8 cellular contexts compared by ENCODE assay signal in the genomic region with DNA sequence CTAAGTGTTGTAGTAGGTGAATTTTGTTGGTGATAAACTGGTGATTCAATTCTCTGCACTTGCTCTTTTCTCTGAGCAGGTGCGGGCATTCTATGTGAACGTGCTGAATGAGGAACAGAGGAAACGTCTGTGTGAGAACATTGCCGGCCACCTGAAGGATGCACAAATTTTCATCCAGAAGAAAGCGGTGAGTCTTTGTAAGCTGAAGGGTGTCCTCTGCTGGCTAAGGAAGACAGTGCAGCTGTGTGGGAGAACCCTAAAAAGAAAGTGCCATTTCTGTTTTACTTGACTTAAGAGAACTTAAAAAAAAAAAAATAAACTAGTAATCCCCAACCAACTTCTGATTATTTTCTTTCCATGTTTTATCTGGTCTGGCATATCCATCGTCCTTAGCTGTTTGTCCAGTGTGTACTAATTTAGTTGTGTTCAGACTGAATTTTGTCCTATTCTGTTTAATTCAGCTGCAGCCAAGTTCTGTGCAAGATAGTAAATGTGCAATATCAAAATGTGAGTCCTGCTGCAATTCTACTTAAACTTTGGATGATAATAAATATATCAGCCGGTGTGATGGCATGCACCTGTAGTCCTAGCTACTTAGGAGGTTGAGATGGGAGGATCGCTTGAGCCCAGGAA. TPM values are rescaled to one million over a fixed set of nuclear protein-coding genes. Genes with fewer than 3 reads are reported as not detected.
DNase-seq lines count a peak whose midpoint lies in the region; ATAC-seq, FAIRE-seq and TF ChIP-seq lines count a peak whose summit lies in the region.

No MANE protein-coding gene starts in this region.

- TF ChIP-seq CTCF in A673 (conservative IDR thresholded peaks at IDR 0.05; ENCODE audit: low read depth, low read length) (peak; percentile 100), GM12873 (IDR thresholded peaks at IDR 0.05; ENCODE audit: insufficient read depth, low read depth, low read length, missing control alignments) (peak; percentile 81), K562 (IDR thresholded peaks at IDR 0.05 in 2 of 3, conservative IDR thresholded peaks at IDR 0.05 in 1 of 3; ENCODE audit: insufficient read depth in 2 of 3, low read depth in 1 of 3, low read length in 3 of 3) (peak; percentile 81 to 86 (median 82)), omental fat pad (IDR thresholded peaks at IDR 0.05) (no peak)

- peaks cover 18% of the 10 kb centered on the region for H3K36me3 ChIP-seq in A673 (ENCODE audit: insufficient read depth, low read length, poor library complexity, severe bottlenecking)
- H3K36me3 ChIP-seq in K562 (ENCODE audit: control insufficient read depth, insufficient read depth, low read length), result peaks cover 91% of the 10 kb centered on the region
- H3K36me3 ChIP-seq in naive thymus-derived CD4-positive, alpha-beta T cell (ENCODE audit: control insufficient read depth in 2 of 3, insufficient read depth in 3 of 3, low read length in 3 of 3), result peaks cover 0 to 76% (median 4%) of the 10 kb centered on the region in 3 experiments

- peak; percentile 82 for FAIRE-seq in K562 (lab: Jason Lieb, UNC)

- ATAC-seq in K562, result peak; percentile 84
- ATAC-seq in naive thymus-derived CD4-positive, alpha-beta T cell, result peak; percentile 71
- no peak for ATAC-seq in omental fat pad (ENCODE audit: low FRiP score)

- H2AFZ ChIP-seq in K562 (ENCODE audit: low read depth, low read length), result no peak overlapping the region

- no peaks in the 10 kb centered on the region for H3K79me2 ChIP-seq in K562 (ENCODE audit: control insufficient read depth, insufficient read depth, low read length)

- intact Hi-C loops in A673 (cut with micrococcal nuclease; ENCODE audit: unreplicated experiment) (loop anchor here (1.0 to 5.0 kb wide), 3 partner anchors 102 to 661 kb away; no protein-coding TSS in a partner anchor), K562 (cut with micrococcal nuclease) (loop anchor here (1.0 to 2.0 kb wide), 2 partner anchors 102 to 110 kb away; partner anchors contain the start of gene ABTB2)
- intact Hi-C loops in naive thymus-derived CD4-positive, alpha-beta T cell (cut with micrococcal nuclease), result loop anchor here (1.0 to 10.0 kb wide), 8 partner anchors 30 to 660 kb away; partner anchors contain the start of gene CAT (in 1 of the 2)

- no peak for TF ChIP-seq POLR2A in K562 (conservative IDR thresholded peaks at IDR 0.05)

- H3K27ac ChIP-seq in A673 (ENCODE audit: low read depth, low read length, poor library complexity, severe bottlenecking) (no peak overlapping the region), K562 (ENCODE audit: extremely low read depth, low read depth, low read length) (no peak overlapping the region)
- H3K27ac ChIP-seq in naive thymus-derived CD4-positive, alpha-beta T cell (ENCODE audit: low read depth, low read length), result no peak overlapping the region

- H3K9me3 ChIP-seq in A673 (ENCODE audit: low read depth, low read length, poor library complexity, severe bottlenecking) (peaks cover 10% of the 10 kb centered on the region), K562 (replicated peaks; ENCODE audit: control insufficient read depth, insufficient read depth, low read depth, low read length) (peaks cover 10% of the 10 kb centered on the region)
- H3K9me3 ChIP-seq in naive thymus-derived CD4-positive, alpha-beta T cell (ENCODE audit: control insufficient read depth in 2 of 3, low read length in 3 of 3), result no peaks in the 10 kb centered on the region

- H3K9me1 ChIP-seq in K562 (ENCODE audit: control insufficient read depth, insufficient read depth, low read length), result no peaks in the 10 kb centered on the region

- H3K4me2 ChIP-seq in K562 (ENCODE audit: insufficient read depth, low read length), result no peak overlapping the region

- BruUV-seq in A673 (replicated peaks; lab: Mats Ljungman, UMichigan) (no TSS peak), K562 (replicated peaks; lab: Mats Ljungman, UMichigan) (no TSS peak)

- H3K4me3 ChIP-seq in A673 (ENCODE audit: low read depth, low read length, poor library complexity, severe bottlenecking) (no peak overlapping the region), K562 (no peak overlapping the region)
- H3K4me3 ChIP-seq in naive thymus-derived CD4-positive, alpha-beta T cell (ENCODE audit: low read length), result no peak overlapping the region

- H4K20me1 ChIP-seq in K562 (replicated peaks; ENCODE audit: control insufficient read depth, insufficient read depth, low read length), result no peaks in the 10 kb centered on the region

- H3K4me3 Mint-ChIP-seq in naive thymus-derived CD4-positive, alpha-beta T cell, result no peak overlapping the region

- TF ChIP-seq RAD21 in K562 (CRISPR knock-in tag; conservative IDR thresholded peaks at IDR 0.05 in 1 of 2, IDR thresholded peaks at IDR 0.05 in 1 of 2), result peak; percentile 63 to 88

- no peaks in the 10 kb centered on the region for H3K27me3 Mint-ChIP-seq in naive thymus-derived CD4-positive, alpha-beta T cell

- peaks cover 0 to 21% (median 7%) of the 10 kb centered on the region in 11 donors for H3K9me3 Mint-ChIP-seq in naive thymus-derived CD4-positive, alpha-beta T cell

- H3K4me1 ChIP-seq in A673 (ENCODE audit: insufficient read depth, low read length, poor library complexity, severe bottlenecking) (peaks cover 10% of the 10 kb centered on the region), K562 (replicated peaks in 1 of 2; ENCODE audit: control insufficient read depth in 2 of 2, insufficient read depth in 2 of 2, low read length in 2 of 2) (peaks cover 0 to 5% of the 10 kb centered on the region in 2 experiments; a peak in 3 of 5 replicates)
- no peaks in the 10 kb centered on the region for H3K4me1 ChIP-seq in naive thymus-derived CD4-positive, alpha-beta T cell (ENCODE audit: control insufficient read depth in 2 of 2, insufficient read depth in 2 of 2, low read length in 2 of 2)

- peaks cover 0 to 11% (median 4%) of the 10 kb centered on the region in 7 donors for H3K4me1 Mint-ChIP-seq in naive thymus-derived CD4-positive, alpha-beta T cell

- H3K27me3 ChIP-seq in A673 (replicated peaks; ENCODE audit: insufficient read depth, low read depth, low read length, poor library complexity) (no peaks in the 10 kb centered on the region), K562 (ENCODE audit: control insufficient read depth in 2 of 2, insufficient read depth in 2 of 2, low read length in 2 of 2) (no peaks in the 10 kb centered on the region)
- no peaks in the 10 kb centered on the region for H3K27me3 ChIP-seq in naive thymus-derived CD4-positive, alpha-beta T cell (ENCODE audit: control insufficient read depth in 2 of 2, insufficient read depth in 2 of 2, low read length in 2 of 2)

- TF ChIP-seq EP300 in K562 (IDR thresholded peaks at IDR 0.05; ENCODE audit: low read length), result no peak

- H3K27ac Mint-ChIP-seq in naive thymus-derived CD4-positive, alpha-beta T cell, result peak overlapping the region in 3 of 9 donors; percentile 1 to 62 (median 46)

- POLR2A ChIA-PET in A673 (lab: Charles Lee; ENCODE audit: low non-redundant PET), result interaction anchor here (0.6 to 0.7 kb wide), 2 partner anchors 138 to 165 kb away, joined by 4 to 5 read pairs; no protein-coding TSS in a partner anchor
- POLR2A ChIA-PET in K562 (lab: Yijun Ruan, JAX), result interaction anchor here (0.7 to 1.2 kb wide), 2 partner anchors 8 to 96 kb away, joined by 3 to 5 read pairs; no protein-coding TSS in a partner anchor
- POLR2A ChIA-PET in naive thymus-derived CD4-positive, alpha-beta T cell (lab: Charles Lee), result interaction anchor here (0.8 kb wide), 1 partner anchor 21 kb away, joined by 3 read pairs; no protein-coding TSS in a partner anchor

- H3K9ac ChIP-seq in K562 (ENCODE audit: insufficient read depth in 1 of 2, low read depth in 2 of 2, low read length in 2 of 2), result no peak overlapping the region

- DNase-seq in A673 (ENCODE audit: low spot score), result peak; percentile 86
- peak; percentile 56 for DNase-seq in OCI-M1 (lab: John Stamatoyannopoulos, UW)
- peak; percentile 40 to 64 (median 53) for DNase-seq in K562 (ENCODE audit: extremely low read depth in 1 of 4, low spot score in 3 of 4)
- DNase-seq in naive thymus-derived CD4-positive, alpha-beta T cell, result peak in 6 of 9 donors; percentile 9 to 48 (median 32)
- DNase-seq in effector CD8-positive, alpha-beta T cell (lab: John Stamatoyannopoulos, UW), result no peak
- no peak for DNase-seq in ureter (ENCODE audit: low spot score)
- no peak for DNase-seq in omental fat pad (ENCODE audit: low spot score)

- CTCF ChIA-PET in A673 (lab: Charles Lee), result interaction anchor here (0.7 to 2.4 kb wide), 11 partner anchors 67 to 660 kb away, joined by 3 to 23 read pairs (median 4); partner anchors contain the start of gene ABTB2
- CTCF ChIA-PET in K562 (lab: Yijun Ruan, JAX; ENCODE audit: low intra/inter-chr PET ratio), result interaction anchor here (0.6 to 1.8 kb wide), 4 partner anchors 102 to 689 kb away, joined by 3 to 16 read pairs (median 8); no protein-coding TSS in a partner anchor
- CTCF ChIA-PET in naive thymus-derived CD4-positive, alpha-beta T cell (lab: Charles Lee), result interaction anchor here (0.6 to 1.4 kb wide), 14 partner anchors 9 to 608 kb away, joined by 3 to 8 read pairs (median 3); partner anchors contain the start of gene ABTB2

- H3K36me3 Mint-ChIP-seq in naive thymus-derived CD4-positive, alpha-beta T cell, result peaks cover 20 to 79% (median 51%) of the 10 kb centered on the region in 5 donors

- in situ Hi-C loops in K562 (cut with MboI), result loop anchor here (5.0 kb wide), 1 partner anchor 101 kb away; no protein-coding TSS in a partner anchor

- 67% methylated on average over 8 of the region's 8 CpGs for WGBS in K562 (ENCODE audit: insufficient coverage, low coverage, missing lambda C conversion rate)

RNA-seq across cellular contexts. Expression of gene CAT, which starts 29.6 kb away (rescaled TPM):
- total RNA-seq in A673 (2021), result 26.6 and 38.3 TPM in 2 replicates
- total RNA-seq in K562 (2011; cell fraction: chromatin; rRNA removed; ENCODE audit: low replicate concordance), result 61.5 and 103 TPM in 2 replicates
- total RNA-seq in K562 (2011; cell fraction: nucleolus; rRNA removed), result 44.7 and 51.1 TPM in 2 replicates
- total RNA-seq in K562 (2011; cell fraction: nucleoplasm; rRNA removed), result 61.4 and 65.7 TPM in 2 replicates
- total RNA-seq in K562 (2014; rRNA removed), result 93.2 and 103 TPM in 2 replicates
- 115 and 124 TPM in 2 replicates for total RNA-seq in K562 (2014; rRNA removed; fragmentation: Illumina TruSeq; extraction: Trizol)
- 96.7 and 101 TPM in 2 replicates for total RNA-seq in K562 (2015; rRNA removed; fragmentation: Illumina TruSeq; extraction: Trizol)
- total RNA-seq in K562 (2021), result 86.7 and 95.1 TPM in 2 replicates
- 143 and 183 TPM in 2 replicates for polyA plus RNA-seq in K562 (2011; rRNA removed)
- 127 and 140 TPM in 2 replicates for polyA plus RNA-seq in K562 (2011; cell fraction: cytosol; rRNA removed)
- polyA plus RNA-seq in K562 (2011; cell fraction: nucleus; rRNA removed), result 99.0 and 115 TPM in 2 replicates
- 70.6 and 73.3 TPM in 2 replicates for polyA plus RNA-seq in K562 (2012)
- polyA plus RNA-seq in K562 (2014; fragmentation: Illumina TruSeq; extraction: Trizol), result 126 and 162 TPM in 2 replicates
- polyA plus RNA-seq in K562 (2014; fragmentation: Nextera tagmentation; extraction: Ambion mirVana), result 100 to 1,000 TPM; 114 to 172 TPM
- polyA plus RNA-seq in K562 (2014; rRNA removed), result 99.1 and 110 TPM in 2 replicates
- 104 and 133 TPM in 2 replicates for polyA minus RNA-seq in K562 (2011; rRNA and poly(A)+ RNA removed)
- 59.1 and 62.5 TPM in 2 replicates for polyA minus RNA-seq in K562 (2011; cell fraction: cytosol; rRNA and poly(A)+ RNA removed)
- polyA minus RNA-seq in K562 (2011; cell fraction: nucleus; rRNA and poly(A)+ RNA removed), result 32.4 and 53.8 TPM in 2 replicates
- 10 to 100 TPM; 23.3 to 55.9 (median 42.6) TPM for total RNA-seq in naive thymus-derived CD4-positive, alpha-beta T cell
- 100 to 1,000 TPM; 100 to 110 TPM for polyA plus RNA-seq in naive thymus-derived CD4-positive, alpha-beta T cell
- total RNA-seq in ureter, result 135 TPM
- 100 to 1,000 TPM; 228 to 429 (median 293) TPM for total RNA-seq in omental fat pad

RNA-seq across cellular contexts. Expression of gene ELF5, which starts 45.3 kb away (rescaled TPM):
- not detected in 2 replicates for total RNA-seq in A673 (2021)
- not detected in 2 replicates for total RNA-seq in K562 (2011; cell fraction: chromatin; rRNA removed; ENCODE audit: low replicate concordance)
- not detected in 2 replicates for total RNA-seq in K562 (2011; cell fraction: nucleolus; rRNA removed)
- not detected in 2 replicates for total RNA-seq in K562 (2011; cell fraction: nucleoplasm; rRNA removed)
- not detected in 2 replicates for total RNA-seq in K562 (2014; rRNA removed)
- total RNA-seq in K562 (2014; rRNA removed; fragmentation: Illumina TruSeq; extraction: Trizol), result not detected in 2 replicates
- total RNA-seq in K562 (2015; rRNA removed; fragmentation: Illumina TruSeq; extraction: Trizol), result not detected in 2 replicates
- not detected in 2 replicates for total RNA-seq in K562 (2021)
- polyA plus RNA-seq in K562 (2011; rRNA removed), result not detected in 2 replicates
- polyA plus RNA-seq in K562 (2011; cell fraction: cytosol; rRNA removed), result not detected in 2 replicates
- not detected in 2 replicates for polyA plus RNA-seq in K562 (2011; cell fraction: nucleus; rRNA removed)
- not detected in 2 replicates for polyA plus RNA-seq in K562 (2012)
- not detected in 2 replicates for polyA plus RNA-seq in K562 (2014; fragmentation: Illumina TruSeq; extraction: Trizol)
- polyA plus RNA-seq in K562 (2014; fragmentation: Nextera tagmentation; extraction: Ambion mirVana), result not detected
- polyA plus RNA-seq in K562 (2014; rRNA removed), result not detected in 2 replicates
- polyA minus RNA-seq in K562 (2011; rRNA and poly(A)+ RNA removed), result not detected in 2 replicates
- not detected in 2 replicates for polyA minus RNA-seq in K562 (2011; cell fraction: cytosol; rRNA and poly(A)+ RNA removed)
- not detected in 2 replicates for polyA minus RNA-seq in K562 (2011; cell fraction: nucleus; rRNA and poly(A)+ RNA removed)
- not detected for total RNA-seq in naive thymus-derived CD4-positive, alpha-beta T cell
- not detected for polyA plus RNA-seq in naive thymus-derived CD4-positive, alpha-beta T cell
- 70.3 TPM for total RNA-seq in ureter
- total RNA-seq in omental fat pad, result not detected

Comparison
In these comparisons a context has a peak if more than half of its experiments do, and no peak if none do; other contexts are left out.
1. DNase-seq: peak in A673 (single experiment), OCI-M1 (single experiment), K562 (4 of 4) and naive thymus-derived CD4-positive, alpha-beta T cell (6 of 9); none in effector CD8-positive, alpha-beta T cell (single experiment), ureter (single experiment) and omental fat pad (single experiment).
2. CTCF ChIP-seq: peak in A673 (single experiment), GM12873 (single experiment) and K562 (3 of 3); none in omental fat pad (0 of 3).
3. RNA of gene ELF5, which starts 45.3 kb away (total RNA-seq): 70.3 TPM in ureter (single experiment); not detected in A673, not detected in K562, not detected in naive thymus-derived CD4-positive, alpha-beta T cell and not detected in omental fat pad; every median in the first group is over 10 times any median in the second.